8 cellular contexts compared by ENCODE assay signal in the genomic region with DNA sequence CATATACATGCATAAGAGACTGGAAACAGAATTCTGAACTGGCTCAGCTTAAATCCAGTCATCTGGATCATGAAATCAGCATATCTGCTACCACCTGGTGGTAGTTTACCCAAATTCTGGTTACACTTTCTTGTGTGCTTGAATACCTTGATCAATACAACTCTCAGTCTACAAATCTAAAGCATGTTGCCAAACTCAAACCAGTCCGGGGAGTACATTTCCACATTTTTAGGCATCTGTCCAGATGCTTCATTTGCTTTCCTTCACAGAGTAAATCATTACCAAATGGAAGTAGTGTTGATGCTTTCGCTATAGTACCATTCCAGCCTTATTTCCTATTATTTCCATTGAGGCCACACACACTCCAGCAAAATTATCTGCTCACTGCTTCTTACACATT.
DNase-seq lines count a peak whose midpoint lies in the region; ATAC-seq and TF ChIP-seq lines count a peak whose summit lies in the region.

No MANE protein-coding gene starts in this region.

- H3K36me3 ChIP-seq in adrenal gland (replicated peaks in 1 of 2) (no peaks in the 10 kb centered on the region), lung (ENCODE audit: control insufficient read depth in 2 of 2, insufficient read depth in 2 of 2, low read length in 2 of 2) (no peaks in the 10 kb centered on the region)

- no peak for TF ChIP-seq POLR2A in adrenal gland (IDR thresholded peaks at IDR 0.05)

- intact Hi-C loops in adrenal gland (cut with DNase I) = no loop called here

- no peaks in the 10 kb centered on the region for H3K27me3 ChIP-seq in adrenal gland
- no peaks in the 10 kb centered on the region for H3K27me3 ChIP-seq in lung (ENCODE audit: control insufficient read depth, insufficient read depth)

- H3K27ac ChIP-seq in adrenal gland (no peak overlapping the region), lung (ENCODE audit: low read depth in 1 of 2, low read length in 1 of 2) (no peak overlapping the region), substantia nigra (ENCODE audit: low read depth, low read length, poor library complexity, severe bottlenecking) (no peak overlapping the region)

- TF ChIP-seq CTCF in adrenal gland (IDR thresholded peaks at IDR 0.05) (peak in 4 of 6 experiments; percentile 20 to 38 (median 31)), lung (IDR thresholded peaks at IDR 0.05; ENCODE audit: control extremely low read depth, extremely low read depth) (no peak)

- no peaks in the 10 kb centered on the region for H3K9me3 ChIP-seq in adrenal gland (replicated peaks in 1 of 3)
- H3K9me3 ChIP-seq in lung (ENCODE audit: control insufficient read depth in 2 of 2, insufficient read depth in 1 of 2, low read length in 1 of 2) = no peaks in the 10 kb centered on the region

- ATAC-seq in HG02759 (IDR thresholded peaks at IDR 0.05; ENCODE audit: unreplicated experiment) (peak; percentile 49), lung (ENCODE audit: insufficient read depth, low FRiP score) (peak; percentile 56)

- H3K4me3 ChIP-seq in adrenal gland (no peak overlapping the region), lung (no peak overlapping the region)

- DNase-seq in GM03348 (ENCODE audit: low spot score) (peak; percentile 20), adrenal gland (no peak), lung (ENCODE audit: low spot score) (no peak), substantia nigra (lab: John Stamatoyannopoulos, UW) (no peak), NCI-H345 treated with DMSO at 0.1 percent for 48 hours (lab: John Stamatoyannopoulos, UW; ENCODE audit: unreplicated experiment) (no peak)
- no peak for DNase-seq in activated CD4-positive, alpha-beta T cell treated with anti-CD3 and anti-CD28 coated beads, Interleukin-2, amount 50 U/mL, for 48 hours
- DNase-seq in activated CD8-positive, alpha-beta memory T cell treated with anti-CD3 and anti-CD28 coated beads, Interleukin-2, amount 50 U/mL, for 48 hours = no peak

- 19 to 79% (median 35%) methylated on average over 2 of the region's 2 CpGs for WGBS in adrenal gland, 4 donors
- WGBS in lung, 2 donors = 8 to 23% methylated on average over 2 of the region's 2 CpGs

- H3K4me1 ChIP-seq in adrenal gland (replicated peaks in 1 of 2) (no peaks in the 10 kb centered on the region), lung (ENCODE audit: control insufficient read depth in 2 of 2, insufficient read depth in 2 of 2, low read length in 2 of 2) (no peaks in the 10 kb centered on the region)
